8 cellular contexts compared by ENCODE assay signal in genomic region chr12:51048601-51049369, GRCh38. TPM values are rescaled to one million over a fixed set of nuclear protein-coding genes. Genes with fewer than 3 reads are reported as not detected.
DNase-seq lines count a peak whose midpoint lies in the region; ATAC-seq and TF ChIP-seq lines count a peak whose summit lies in the region.

No MANE protein-coding gene starts in this region.

- peaks cover 4% of the 10 kb centered on the region for H3K36me3 Mint-ChIP-seq in activated naive CD8-positive, alpha-beta T cell
- peaks cover 5 to 6% (median 5%) of the 10 kb centered on the region in 3 donors for H3K36me3 Mint-ChIP-seq in immature natural killer cell

- TF ChIP-seq CTCF in 22Rv1 (IDR thresholded peaks at IDR 0.05): no peak
- TF ChIP-seq CTCF in HFF-Myc (IDR thresholded peaks at IDR 0.05; ENCODE audit: low read depth, low read length, missing control alignments): no peak

- DNase-seq in HFF-Myc (ENCODE audit: extremely low read depth, low read depth) (no peak), immature natural killer cell (no peak), GM19238 (ENCODE audit: insufficient read length, low spot score) (no peak), pons (ENCODE audit: low spot score) (no peak)
- no peak for DNase-seq in stimulated activated naive CD8-positive, alpha-beta T cell treated with anti-CD3 and anti-CD28 coated beads, Interleukin-15, amount 100 ng/mL, for 72 hours

- H3K27me3 Mint-ChIP-seq in activated naive CD8-positive, alpha-beta T cell: no peaks in the 10 kb centered on the region
- H3K27me3 Mint-ChIP-seq in immature natural killer cell (ENCODE audit: low read depth in 3 of 3): peaks cover 3 to 6% (median 4%) of the 10 kb centered on the region in 3 donors
- H3K27me3 Mint-ChIP-seq in stimulated activated naive CD8-positive, alpha-beta T cell treated with anti-CD3 and anti-CD28 coated beads, Interleukin-15, amount 100 ng/mL, for 72 hours: no peaks in the 10 kb centered on the region

- peak overlapping the region; percentile 96 for H3K4me3 Mint-ChIP-seq in activated naive CD8-positive, alpha-beta T cell
- H3K4me3 Mint-ChIP-seq in immature natural killer cell: peak overlapping the region; percentile 91 to 98 (median 95)
- peak overlapping the region; percentile 98 to 99 for H3K4me3 Mint-ChIP-seq in stimulated activated naive CD8-positive, alpha-beta T cell treated with anti-CD3 and anti-CD28 coated beads, Interleukin-15, amount 100 ng/mL, for 72 hours

- ATAC-seq in stimulated activated naive CD8-positive, alpha-beta T cell treated with anti-CD3 and anti-CD28 coated beads, Interleukin-15, amount 100 ng/mL, for 72 hours: no peak
- no peak for ATAC-seq in HG03159 (IDR thresholded peaks at IDR 0.05; ENCODE audit: unreplicated experiment)

- H3K4me3 ChIP-seq in HFF-Myc (replicated peaks; ENCODE audit: low read depth, low read length): peak overlapping the region; percentile 75

- H3K4me1 Mint-ChIP-seq in activated naive CD8-positive, alpha-beta T cell (ENCODE audit: low read depth): peaks cover 27% of the 10 kb centered on the region
- H3K4me1 Mint-ChIP-seq in immature natural killer cell: peaks cover 33 to 34% of the 10 kb centered on the region in 2 donors
- peaks cover 33% of the 10 kb centered on the region for H3K4me1 Mint-ChIP-seq in stimulated activated naive CD8-positive, alpha-beta T cell treated with anti-CD3 and anti-CD28 coated beads, Interleukin-15, amount 100 ng/mL, for 72 hours

- peak overlapping the region; percentile 95 for H3K27ac Mint-ChIP-seq in activated naive CD8-positive, alpha-beta T cell
- H3K27ac Mint-ChIP-seq in immature natural killer cell: peak overlapping the region; percentile 92 to 99 (median 96)
- peak overlapping the region; percentile 98 for H3K27ac Mint-ChIP-seq in stimulated activated naive CD8-positive, alpha-beta T cell treated with anti-CD3 and anti-CD28 coated beads, Interleukin-15, amount 100 ng/mL, for 72 hours

- no peaks in the 10 kb centered on the region for H3K9me3 Mint-ChIP-seq in activated naive CD8-positive, alpha-beta T cell (ENCODE audit: low read depth)
- no peaks in the 10 kb centered on the region for H3K9me3 Mint-ChIP-seq in immature natural killer cell
- H3K9me3 Mint-ChIP-seq in stimulated activated naive CD8-positive, alpha-beta T cell treated with anti-CD3 and anti-CD28 coated beads, Interleukin-15, amount 100 ng/mL, for 72 hours: no peaks in the 10 kb centered on the region

- peak overlapping the region; percentile 89 for H3K27ac ChIP-seq in 22Rv1

RNA-seq across cellular contexts. Expression of gene LETMD1, which starts 0.7 kb away (rescaled TPM):
- 10 to 100 TPM; 14.9 to 40.4 (median 17.7) TPM for polyA plus RNA-seq in immature natural killer cell

RNA-seq across cellular contexts. Expression of gene SLC11A2, which starts 22.6 kb away (rescaled TPM):
- 10 to 100 TPM in 2 of 3 donors, 1 to 10 TPM in 1; 9.7 to 14.8 (median 11.2) TPM for polyA plus RNA-seq in immature natural killer cell

RNA-seq across cellular contexts. Expression of gene CSRNP2, which starts 34.6 kb away (rescaled TPM):
- polyA plus RNA-seq in immature natural killer cell: 1 to 10 TPM in 2 of 3 donors, under 1 TPM in 1; 0.90 to 7.9 (median 7.2) TPM
